In the genomic region with DNA sequence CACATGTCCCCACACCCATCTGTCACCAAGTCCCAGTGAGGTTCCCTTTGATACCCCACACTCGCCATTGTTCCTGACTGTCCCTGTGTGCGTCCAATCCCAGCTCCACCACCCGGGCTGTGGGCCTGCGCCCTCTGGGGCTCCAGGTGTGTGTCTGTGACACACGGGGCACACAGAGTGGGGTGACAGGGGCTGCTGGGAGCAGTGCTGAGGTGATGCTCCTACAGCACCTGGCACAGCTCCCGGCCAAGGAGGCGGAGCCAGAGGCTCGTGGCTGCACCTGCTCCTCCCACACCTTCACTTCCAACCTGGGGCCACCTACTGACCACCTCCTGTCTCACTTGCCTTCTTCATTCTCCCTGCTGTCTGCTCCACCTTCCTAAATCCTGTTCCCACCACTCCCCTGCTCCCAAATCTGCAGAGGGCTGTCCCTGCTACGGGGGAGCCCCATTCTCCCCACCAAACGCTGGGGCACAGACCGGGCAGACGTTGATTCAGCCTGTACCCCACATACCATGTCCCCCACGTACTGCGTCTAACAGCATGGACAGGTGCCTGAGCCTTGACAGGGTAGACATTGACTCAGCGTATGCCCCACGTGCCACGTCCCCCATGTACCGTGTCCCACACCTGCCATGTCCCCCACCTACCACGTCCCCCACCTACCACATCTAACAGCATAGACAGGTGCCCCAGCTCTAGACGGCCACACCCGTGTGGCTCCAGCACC, we compare ENCODE assay signal across 1 cellular context.
TF ChIP-seq lines count a peak whose summit lies in the region.

No MANE protein-coding gene starts in this region.

TF ChIP-seq in GM23338, 12 proteins besides CTCF, POLR2A, EP300 and RAD21 (continued from another document):
- TF ChIP-seq, protein P1, sequence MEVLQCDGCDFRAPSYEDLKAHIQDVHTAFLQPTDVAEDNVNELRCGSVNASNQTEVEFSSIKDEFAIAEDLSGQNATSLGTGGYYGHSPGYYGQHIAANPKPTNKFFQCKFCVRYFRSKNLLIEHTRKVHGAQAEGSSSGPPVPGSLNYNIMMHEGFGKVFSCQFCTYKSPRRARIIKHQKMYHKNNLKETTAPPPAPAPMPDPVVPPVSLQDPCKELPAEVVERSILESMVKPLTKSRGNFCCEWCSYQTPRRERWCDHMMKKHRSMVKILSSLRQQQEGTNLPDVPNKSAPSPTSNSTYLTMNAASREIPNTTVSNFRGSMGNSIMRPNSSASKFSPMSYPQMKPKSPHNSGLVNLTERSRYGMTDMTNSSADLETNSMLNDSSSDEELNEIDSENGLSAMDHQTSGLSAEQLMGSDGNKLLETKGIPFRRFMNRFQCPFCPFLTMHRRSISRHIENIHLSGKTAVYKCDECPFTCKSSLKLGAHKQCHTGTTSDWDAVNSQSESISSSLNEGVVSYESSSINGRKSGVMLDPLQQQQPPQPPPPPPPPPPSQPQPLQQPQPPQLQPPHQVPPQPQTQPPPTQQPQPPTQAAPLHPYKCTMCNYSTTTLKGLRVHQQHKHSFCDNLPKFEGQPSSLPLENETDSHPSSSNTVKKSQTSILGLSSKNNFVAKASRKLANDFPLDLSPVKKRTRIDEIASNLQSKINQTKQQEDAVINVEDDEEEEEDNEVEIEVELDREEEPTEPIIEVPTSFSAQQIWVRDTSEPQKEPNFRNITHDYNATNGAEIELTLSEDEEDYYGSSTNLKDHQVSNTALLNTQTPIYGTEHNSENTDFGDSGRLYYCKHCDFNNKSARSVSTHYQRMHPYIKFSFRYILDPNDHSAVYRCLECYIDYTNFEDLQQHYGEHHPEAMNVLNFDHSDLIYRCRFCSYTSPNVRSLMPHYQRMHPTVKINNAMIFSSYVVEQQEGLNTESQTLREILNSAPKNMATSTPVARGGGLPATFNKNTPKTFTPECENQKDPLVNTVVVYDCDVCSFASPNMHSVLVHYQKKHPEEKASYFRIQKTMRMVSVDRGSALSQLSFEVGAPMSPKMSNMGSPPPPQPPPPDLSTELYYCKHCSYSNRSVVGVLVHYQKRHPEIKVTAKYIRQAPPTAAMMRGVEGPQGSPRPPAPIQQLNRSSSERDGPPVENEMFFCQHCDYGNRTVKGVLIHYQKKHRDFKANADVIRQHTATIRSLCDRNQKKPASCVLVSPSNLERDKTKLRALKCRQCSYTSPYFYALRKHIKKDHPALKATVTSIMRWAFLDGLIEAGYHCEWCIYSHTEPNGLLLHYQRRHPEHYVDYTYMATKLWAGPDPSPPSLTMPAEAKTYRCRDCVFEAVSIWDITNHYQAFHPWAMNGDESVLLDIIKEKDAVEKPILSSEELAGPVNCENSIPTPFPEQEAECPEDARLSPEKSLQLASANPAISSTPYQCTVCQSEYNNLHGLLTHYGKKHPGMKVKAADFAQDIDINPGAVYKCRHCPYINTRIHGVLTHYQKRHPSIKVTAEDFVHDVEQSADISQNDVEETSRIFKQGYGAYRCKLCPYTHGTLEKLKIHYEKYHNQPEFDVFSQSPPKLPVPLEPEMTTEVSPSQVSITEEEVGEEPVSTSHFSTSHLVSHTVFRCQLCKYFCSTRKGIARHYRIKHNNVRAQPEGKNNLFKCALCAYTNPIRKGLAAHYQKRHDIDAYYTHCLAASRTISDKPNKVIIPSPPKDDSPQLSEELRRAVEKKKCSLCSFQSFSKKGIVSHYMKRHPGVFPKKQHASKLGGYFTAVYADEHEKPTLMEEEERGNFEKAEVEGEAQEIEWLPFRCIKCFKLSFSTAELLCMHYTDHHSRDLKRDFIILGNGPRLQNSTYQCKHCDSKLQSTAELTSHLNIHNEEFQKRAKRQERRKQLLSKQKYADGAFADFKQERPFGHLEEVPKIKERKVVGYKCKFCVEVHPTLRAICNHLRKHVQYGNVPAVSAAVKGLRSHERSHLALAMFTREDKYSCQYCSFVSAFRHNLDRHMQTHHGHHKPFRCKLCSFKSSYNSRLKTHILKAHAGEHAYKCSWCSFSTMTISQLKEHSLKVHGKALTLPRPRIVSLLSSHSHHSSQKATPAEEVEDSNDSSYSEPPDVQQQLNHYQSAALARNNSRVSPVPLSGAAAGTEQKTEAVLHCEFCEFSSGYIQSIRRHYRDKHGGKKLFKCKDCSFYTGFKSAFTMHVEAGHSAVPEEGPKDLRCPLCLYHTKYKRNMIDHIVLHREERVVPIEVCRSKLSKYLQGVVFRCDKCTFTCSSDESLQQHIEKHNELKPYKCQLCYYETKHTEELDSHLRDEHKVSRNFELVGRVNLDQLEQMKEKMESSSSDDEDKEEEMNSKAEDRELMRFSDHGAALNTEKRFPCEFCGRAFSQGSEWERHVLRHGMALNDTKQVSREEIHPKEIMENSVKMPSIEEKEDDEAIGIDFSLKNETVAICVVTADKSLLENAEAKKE (CRISPR knock-in tag; IDR thresholded peaks at IDR 0.05), result no peak
TF ChIP-seq in GM23338: peak in this region for 0.
